ENCODE assay signal across 16 cellular contexts in the genomic region with DNA sequence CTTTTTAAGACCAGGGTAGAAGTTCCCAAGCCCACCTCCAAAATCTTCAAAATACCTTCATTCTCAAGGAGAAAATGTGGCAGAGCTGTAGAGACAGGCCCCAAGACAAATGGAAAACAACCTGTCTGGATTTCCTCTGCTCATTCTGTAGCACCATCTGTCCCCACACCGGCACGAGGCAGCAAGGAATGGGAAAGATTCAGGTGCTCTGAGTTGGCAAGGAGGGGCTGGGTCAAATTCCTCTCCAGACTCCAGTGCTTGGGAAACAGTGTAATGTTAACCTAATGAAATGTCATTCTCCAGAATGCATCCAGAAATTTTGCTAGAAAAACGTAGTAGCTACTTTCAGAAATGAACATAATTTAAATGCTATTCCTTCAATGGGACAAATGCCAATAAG.
"Had no signal": no experiment of that assay in that cellular context is flagged by ENCODE, and none has a peak within 500 bp of the region (broad histone marks: within the 10 kb centered on the region; RNA-seq: fewer than 3 reads in every experiment).

No MANE protein-coding gene starts in this region.

- H3K9me3 Mint-ChIP-seq: natural killer cell had no signal

- ATAC-seq: natural killer cell had no signal

- H3K4me1 ChIP-seq: uterus had no signal

- H3K36me3 ChIP-seq: uterus had no signal

- FAIRE-seq: astrocyte, keratinocyte had no signal

- DNase-seq: activated CD4-positive, alpha-beta T cell treated with anti-CD3 and anti-CD28 coated beads, Interleukin-2, amount 50 U/mL, for 1 hour; activated CD4-positive, CD25-positive, alpha-beta regulatory T cell; activated effector memory CD4-positive, alpha-beta T cell treated with anti-CD3 and anti-CD28 coated beads, Interleukin-2, amount 50 U/mL, for 16 hours; activated T-cell treated with anti-CD3 and anti-CD28 coated beads, Interleukin-2, amount 50 U/mL, for 1 hour; dorsolateral prefrontal cortex; left ventricle myocardium inferior; natural killer cell; retina; stimulated activated CD4-positive, alpha-beta T cell treated with anti-CD3 and anti-CD28 coated beads, Interleukin-2, amount 100 ng/mL, for 48 hours; stimulated activated naive CD4-positive, alpha-beta T cell; T-helper 2 cell; tibial artery; uterus had no signal

- H3K27me3 ChIP-seq: dorsolateral prefrontal cortex, neutrophil, tibial artery, uterus had no signal

- H3K9me3 ChIP-seq: left ventricle myocardium inferior, neutrophil, tibial artery, uterus had no signal

- H3K27ac ChIP-seq: dorsolateral prefrontal cortex, left ventricle myocardium inferior, neutrophil, tibial artery, uterus had no signal

- H3K4me3 Mint-ChIP-seq: natural killer cell had no signal

- H3K4me3 ChIP-seq: dorsolateral prefrontal cortex, left ventricle myocardium inferior, tibial artery, uterus had no signal

- H3K4me1 Mint-ChIP-seq: natural killer cell had no signal
